Comparison of ENCODE assay signal across 8 cellular contexts in the genomic region with DNA sequence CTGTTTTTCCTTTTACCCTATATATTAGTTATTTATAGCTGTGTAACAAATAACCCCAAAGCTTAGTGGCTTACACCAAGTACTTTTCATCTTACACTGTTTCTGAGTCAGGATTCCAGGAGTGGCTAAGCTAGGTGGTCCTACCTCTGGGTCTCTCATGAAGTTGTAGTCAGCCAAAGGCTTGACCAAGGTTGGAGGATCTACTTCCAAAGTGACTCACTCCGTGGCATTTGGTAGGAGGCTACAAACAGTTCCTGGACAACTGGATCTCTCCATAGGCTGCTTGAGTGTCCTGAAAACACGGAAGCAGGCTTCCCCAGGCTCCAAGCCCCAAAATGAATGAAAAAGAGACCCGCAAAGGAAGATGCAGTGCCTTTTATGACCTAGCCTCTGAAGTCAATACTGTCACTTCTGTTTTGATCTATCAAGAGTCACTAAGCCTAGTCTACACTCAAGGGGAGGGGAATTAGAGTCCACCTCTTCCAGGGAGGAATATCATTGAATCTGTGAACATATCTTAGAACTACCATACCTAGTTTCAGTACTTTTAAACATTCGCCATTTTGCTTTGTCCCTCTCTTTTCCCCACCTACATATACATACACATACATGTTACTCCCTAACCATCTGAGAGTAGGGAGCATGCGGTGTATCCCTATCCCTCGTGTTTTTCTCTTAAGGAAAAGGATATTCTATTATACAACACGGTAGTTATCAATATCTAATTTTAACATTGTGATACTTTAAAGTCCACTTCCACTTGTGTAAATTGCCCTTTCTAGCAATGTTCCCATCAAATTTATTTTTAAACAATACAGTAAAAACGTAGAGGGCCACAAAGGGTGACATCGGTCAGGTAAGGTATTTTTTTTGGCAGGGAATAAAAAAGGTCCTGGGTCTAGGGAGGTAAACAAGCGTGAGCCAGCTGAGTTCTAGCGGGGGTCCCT.
DNase-seq lines count a peak whose midpoint lies in the region; ATAC-seq and TF ChIP-seq lines count a peak whose summit lies in the region.

No MANE protein-coding gene starts in this region.

- no peak for TF ChIP-seq CTCF in body of pancreas (IDR thresholded peaks at IDR 0.05)
- no peak for TF ChIP-seq CTCF in suprapubic skin (IDR thresholded peaks at IDR 0.05)

- TF ChIP-seq POLR2A in body of pancreas (IDR thresholded peaks at IDR 0.05) (no peak), suprapubic skin (IDR thresholded peaks at IDR 0.05) (no peak)

- ATAC-seq in GM18907 (IDR thresholded peaks at IDR 0.05; ENCODE audit: unreplicated experiment) = peak; percentile 1
- peak; percentile 2 for ATAC-seq in body of pancreas
- ATAC-seq in left colon = peak; percentile 28

- H3K27ac ChIP-seq in body of pancreas (peak overlapping the region; percentile 96 to 97 (median 97)), suprapubic skin (peak overlapping the region; percentile 98)

- no peaks in the 10 kb centered on the region for H3K36me3 ChIP-seq in body of pancreas (replicated peaks in 1 of 2; ENCODE audit: insufficient read depth in 1 of 2, low read depth in 2 of 2)
- no peaks in the 10 kb centered on the region for H3K36me3 ChIP-seq in suprapubic skin

- WGBS in body of pancreas, 2 donors = 13 to 23% methylated on average over 11 of the region's 11 CpGs
- WGBS in suprapubic skin = 24% methylated on average over 11 of the region's 11 CpGs

- H3K9me3 ChIP-seq in body of pancreas (no peaks in the 10 kb centered on the region), suprapubic skin (no peaks in the 10 kb centered on the region)

- TF ChIP-seq EP300 in suprapubic skin (IDR thresholded peaks at IDR 0.05) = no peak

- peak; percentile 8 for DNase-seq in AG08395 (ENCODE audit: low spot score)
- DNase-seq in NCI-H2227 treated with DMSO at 0.1 percent for 48 hours (lab: John Stamatoyannopoulos, UW) = peak; percentile 2
- DNase-seq in body of pancreas = peak in 1 of 4 donors; percentile 13
- peak in 1 of 2 donors; percentile 18 for DNase-seq in left colon
- DNase-seq in suprapubic skin (ENCODE audit: low spot score in 2 of 2) = no peak
- DNase-seq in stimulated activated CD4-positive, alpha-beta T cell treated with anti-CD3 and anti-CD28 coated beads, Interleukin-1b, Interleukin-23, amount 100 ng/mL, for 48 hours = no peak
- DNase-seq in NOMO-1 treated with dmso at 0.1 percent for 144 hours (lab: John Stamatoyannopoulos, UW; ENCODE audit: unreplicated experiment) = no peak

- intact Hi-C loops in body of pancreas (cut with DNase I) = no loop called here
- intact Hi-C loops in left colon (cut with DNase I, micrococcal nuclease) = no loop called here

- H3K4me1 ChIP-seq in body of pancreas (peaks cover 31% of the 10 kb centered on the region), suprapubic skin (peaks cover 30% of the 10 kb centered on the region)

- H3K4me3 ChIP-seq in body of pancreas (peak overlapping the region; percentile 58 to 73), suprapubic skin (peak overlapping the region; percentile 92)

- H3K27me3 ChIP-seq in body of pancreas (no peaks in the 10 kb centered on the region), suprapubic skin (no peaks in the 10 kb centered on the region)

Comparison
In these comparisons a context has a peak if more than half of its experiments do, and no peak if none do; other contexts are left out.
1. DNase-seq: peak in AG08395 (single experiment) and NCI-H2227 treated with DMSO at 0.1 percent for 48 hours (single experiment); none in suprapubic skin (0 of 2), stimulated activated CD4-positive, alpha-beta T cell treated with anti-CD3 and anti-CD28 coated beads, Interleukin-1b, Interleukin-23, amount 100 ng/mL, for 48 hours (single experiment) and NOMO-1 treated with dmso at 0.1 percent for 144 hours (single experiment).
2. Peak in every context shown above with its lines, with median percentiles within 50 percentile points of each other: ATAC-seq.